In genomic region chr16:72108353-72109102, GRCh38 we compare ENCODE assay signal across 26 cellular contexts. TPM values are rescaled to one million over a fixed set of nuclear protein-coding genes. Genes with fewer than 3 reads are reported as not detected.
A peak's percentile ranks its signal among the peaks of the same experiment; 100 is the strongest.
DNase-seq lines count a peak whose midpoint lies in the region; ATAC-seq, FAIRE-seq and TF ChIP-seq lines count a peak whose summit lies in the region.
"Had no signal": no experiment of that assay in that cellular context is flagged by ENCODE, and none has a peak within 500 bp of the region (broad histone marks: within the 10 kb centered on the region; RNA-seq: fewer than 3 reads in every experiment).

No MANE protein-coding gene starts in this region.

- no peaks in the 10 kb centered on the region; the same call in 1 of the 2 replicates for H3K27me3 Mint-ChIP-seq in WTC11 (ENCODE audit: low read depth)
- H3K27me3 Mint-ChIP-seq: CD4-positive, CD25-positive, alpha-beta regulatory T cell; CD8-positive, alpha-beta memory T cell had no signal

- H3K4ac ChIP-seq in neuronal stem cell (ENCODE audit: low read length): no peak overlapping the region

- H2AK5ac ChIP-seq in neuronal stem cell (ENCODE audit: low read depth, low read length): no peak overlapping the region

- H2BK120ac ChIP-seq in neuronal stem cell (ENCODE audit: low read depth, low read length): no peak overlapping the region

- H3K9ac ChIP-seq in neuronal stem cell (ENCODE audit: low read depth, low read length, poor library complexity): no peak overlapping the region

- no peak overlapping the region for H3K4me3 Mint-ChIP-seq in WTC11
- H3K4me3 Mint-ChIP-seq: CD4-positive, CD25-positive, alpha-beta regulatory T cell; CD8-positive, alpha-beta memory T cell; GM23338; HFFc6 had no signal

- H4K91ac ChIP-seq in neuronal stem cell (ENCODE audit: low read depth, low read length, poor library complexity): no peak overlapping the region

- POLR2A ChIA-PET in GM10248 (lab: Yijun Ruan, JAX): no interaction called here
- POLR2A ChIA-PET in WTC11 (lab: Charles Lee): no interaction called here

- ATAC-seq in GM19035 (IDR thresholded peaks at IDR 0.05; ENCODE audit: unreplicated experiment) (no peak), WTC11 (no peak)
- ATAC-seq: GM23338, HCT116 had no signal

- H3K4me3 ChIP-seq in neuronal stem cell (ENCODE audit: low read length in 2 of 2): no peak overlapping the region
- H3K4me3 ChIP-seq: GM23338 had no signal

- DNase-seq in GM10248 (ENCODE audit: extremely low spot score) (peak; percentile 8), HTR-8/SVneo (ENCODE audit: insufficient read length, low spot score) (no peak), neuronal stem cell (ENCODE audit: low spot score) (no peak), dedifferentiated amniotic fluid mesenchymal stem cell (ENCODE audit: extremely low spot score) (no peak), WTC11 (ENCODE audit: low spot score) (no peak)
- DNase-seq in stimulated activated CD8-positive, alpha-beta memory T cell treated with anti-CD3 and anti-CD28 coated beads, Interleukin-4, amount 100 ng/mL, for 48 hours: peak; percentile 10
- DNase-seq: ACHN; BE2C; C1 segment of cervical spinal cord; CD4-positive, CD25-positive, alpha-beta regulatory T cell; CD8-positive, alpha-beta memory T cell; COR-L47; DMS 273 treated with DMSO at 0.1 percent for 48 hours; DMS53; DND-41; EL; H7; HFFc6 had no signal

- H3K23ac ChIP-seq in neuronal stem cell (ENCODE audit: low read depth, low read length, poor library complexity): no peak overlapping the region

- no peak overlapping the region for H3K14ac ChIP-seq in neuronal stem cell (ENCODE audit: low read length)

- H3K36me3 Mint-ChIP-seq in WTC11: peaks cover 81% of the 10 kb centered on the region

- FAIRE-seq in HTR-8/SVneo (lab: Jason Lieb, UNC): peak; percentile 93
- FAIRE-seq: A204.1, GM12891 had no signal

- peaks cover 1 to 4% of the 10 kb centered on the region in 2 donors for H3K4me1 ChIP-seq in neuronal stem cell (ENCODE audit: control insufficient read depth in 2 of 2, insufficient read depth in 1 of 2, low read depth in 1 of 2, low read length in 2 of 2)
- H3K4me1 ChIP-seq: BE2C had no signal

- TF ChIP-seq CTCF in GM10248 (IDR thresholded peaks at IDR 0.05; ENCODE audit: control extremely low read depth, extremely low read depth, low read depth, missing control alignments): no peak
- TF ChIP-seq CTCF in WTC11 (IDR thresholded peaks at IDR 0.05): no peak

- no peak overlapping the region for H2BK15ac ChIP-seq in neuronal stem cell (ENCODE audit: low read length)

- no peak overlapping the region for H2BK5ac ChIP-seq in neuronal stem cell (ENCODE audit: low read length)

- CTCF ChIA-PET in GM10248 (lab: Yijun Ruan, JAX): interaction anchor here (0.7 to 1.5 kb wide), 2 partner anchors 11 to 12 kb away, joined by 3 to 4 read pairs; no protein-coding TSS in a partner anchor
- CTCF ChIA-PET in WTC11 (lab: Charles Lee): no interaction called here

- H3K9me3 Mint-ChIP-seq in WTC11: no peaks in the 10 kb centered on the region
- H3K9me3 Mint-ChIP-seq: CD4-positive, CD25-positive, alpha-beta regulatory T cell; CD8-positive, alpha-beta memory T cell; GM23338; HFFc6 had no signal

- no peak overlapping the region for H3K4me2 ChIP-seq in neuronal stem cell (ENCODE audit: insufficient read depth, low read length, poor library complexity, severe bottlenecking)
- H3K4me2 ChIP-seq: GM23338 had no signal

- H3K36me3 ChIP-seq in neuronal stem cell (replicated peaks in 1 of 2; ENCODE audit: control insufficient read depth in 2 of 2, insufficient read depth in 2 of 2, low read length in 2 of 2): peaks cover 79 to 100% of the 10 kb centered on the region in 2 donors

- no peak overlapping the region for H2BK12ac ChIP-seq in neuronal stem cell (ENCODE audit: low read length)

- H3K18ac ChIP-seq in neuronal stem cell (ENCODE audit: low read length): no peak overlapping the region

- no CpG with 5 or more reads among the region's 16 CpGs for WGBS in neuronal stem cell (ENCODE audit: extremely low coverage in 2 of 2, insufficient read length in 2 of 2, insufficient replicate concordance in 1 of 2), 2 donors

- H3K27ac Mint-ChIP-seq in WTC11: no peak overlapping the region
- H3K27ac Mint-ChIP-seq: CD4-positive, CD25-positive, alpha-beta regulatory T cell; GM23338; HFFc6 had no signal

- no peaks in the 10 kb centered on the region for H3K4me1 Mint-ChIP-seq in WTC11
- H3K4me1 Mint-ChIP-seq: CD4-positive, CD25-positive, alpha-beta regulatory T cell; CD8-positive, alpha-beta memory T cell; GM23338 had no signal

- no peaks in the 10 kb centered on the region for H3K27me3 ChIP-seq in neuronal stem cell (ENCODE audit: control insufficient read depth in 3 of 3, insufficient read depth in 3 of 3, low read depth in 1 of 3, low read length in 3 of 3)
- H3K27me3 ChIP-seq: BE2C had no signal

- H2AFZ ChIP-seq in neuronal stem cell (ENCODE audit: low read length): no peak overlapping the region
- H2AFZ ChIP-seq: GM23338 had no signal

- no peak overlapping the region for H3K27ac ChIP-seq in neuronal stem cell (replicated peaks; ENCODE audit: low read length)
- H3K27ac ChIP-seq: HL-60 had no signal

- H3K9me3 ChIP-seq in neuronal stem cell (replicated peaks in 1 of 2; ENCODE audit: control insufficient read depth in 2 of 2, insufficient read depth in 1 of 2, low read depth in 1 of 2, low read length in 2 of 2): no peaks in the 10 kb centered on the region
- H3K9me3 ChIP-seq: BE2C had no signal

- peak overlapping the region; percentile 49 for H4K8ac ChIP-seq in neuronal stem cell (ENCODE audit: low read depth, low read length)

- no peaks in the 10 kb centered on the region for H3K79me1 ChIP-seq in neuronal stem cell (ENCODE audit: low read depth, low read length)

TF ChIP-seq in WTC11, 78 proteins besides CTCF, POLR2A, EP300 and RAD21:
- no peak for TF ChIP-seq ZNF423 (CRISPR knock-in tag; IDR thresholded peaks at IDR 0.05)
- TF ChIP-seq E2F5 (CRISPR knock-in tag; IDR thresholded peaks at IDR 0.05): no peak
- no peak for TF ChIP-seq ZNF121 (CRISPR knock-in tag; IDR thresholded peaks at IDR 0.05)
- TF ChIP-seq ZNF416 (CRISPR knock-in tag; IDR thresholded peaks at IDR 0.05): no peak
- TF ChIP-seq GABPB1 (CRISPR knock-in tag; IDR thresholded peaks at IDR 0.05): no peak
- TF ChIP-seq CREB1 (CRISPR knock-in tag; IDR thresholded peaks at IDR 0.05): no peak
- TF ChIP-seq ELF4 (CRISPR knock-in tag; IDR thresholded peaks at IDR 0.05; ENCODE audit: low read depth): no peak

RNA-seq across cellular contexts. Expression of gene DHX38, which starts 14.9 kb away (rescaled TPM):
- polyA plus RNA-seq in neuronal stem cell (2013, experiment 1 of 2): 27.9 TPM
- polyA plus RNA-seq in neuronal stem cell (2013, experiment 2 of 2): 26.9 TPM
- 62.4 to 91.7 TPM (median 66.5 TPM) in 3 replicates for total RNA-seq in WTC11 (2021)

RNA-seq across cellular contexts. Expression of gene TXNL4B, which starts 15.1 kb away (rescaled TPM):
- 5.3 TPM for polyA plus RNA-seq in neuronal stem cell (2013, experiment 1 of 2)
- polyA plus RNA-seq in neuronal stem cell (2013, experiment 2 of 2): 5.3 TPM
- 8.3 to 9.9 TPM (median 9.0 TPM) in 3 replicates for total RNA-seq in WTC11 (2021)

RNA-seq across cellular contexts. Expression of gene HPR, which starts 45.5 kb away (rescaled TPM):
- 0.04 TPM for polyA plus RNA-seq in neuronal stem cell (2013, experiment 1 of 2)
- 0.04 TPM for polyA plus RNA-seq in neuronal stem cell (2013, experiment 2 of 2)
- 0.37 TPM in 1 of 3 replicates, not detected in the others for total RNA-seq in WTC11 (2021)
- total RNA-seq: CD4-positive, CD25-positive, alpha-beta regulatory T cell; CD8-positive, alpha-beta memory T cell; G401; GM23338; H7; HFFc6; HT1080 had no signal
- polyA plus RNA-seq: CD8-positive, alpha-beta memory T cell; GM23338 had no signal

RNA-seq across cellular contexts. Expression of gene HP, which starts 54.2 kb away (rescaled TPM):
- polyA plus RNA-seq in neuronal stem cell (2013, experiment 1 of 2): 0.04 TPM
- not detected for polyA plus RNA-seq in neuronal stem cell (2013, experiment 2 of 2)
- total RNA-seq in WTC11 (2021): 10.0 to 20.6 TPM (median 11.1 TPM) in 3 replicates
- total RNA-seq: CD4-positive, CD25-positive, alpha-beta regulatory T cell; CD8-positive, alpha-beta memory T cell; G401; GM23338; HFFc6; HT1080 had no signal
- polyA plus RNA-seq: CD4-positive, CD25-positive, alpha-beta regulatory T cell; CD8-positive, alpha-beta memory T cell had no signal

Comparison
In these comparisons a context has a peak if more than half of its experiments do, and no peak if none do; other contexts are left out.
1. DNase-seq: peak in GM10248 (single experiment) and stimulated activated CD8-positive, alpha-beta memory T cell treated with anti-CD3 and anti-CD28 coated beads, Interleukin-4, amount 100 ng/mL, for 48 hours (single experiment); none in HTR-8/SVneo (single experiment), neuronal stem cell (single experiment), dedifferentiated amniotic fluid mesenchymal stem cell (single experiment) and WTC11 (single experiment).